Comparison of ENCODE assay signal across 8 cellular contexts in genomic region chr3:88149516-88150362, GRCh38. TPM values are rescaled to one million over a fixed set of nuclear protein-coding genes. Genes with fewer than 3 reads are reported as not detected.
A peak's percentile ranks its signal among the peaks of the same experiment; 100 is the strongest.
DNase-seq lines count a peak whose midpoint lies in the region; ATAC-seq and TF ChIP-seq lines count a peak whose summit lies in the region.

TSS of gene C3orf38 (plus strand) at chr3:88149959. CDS start at chr3:88150053, 94 bp downstream.

- H4K20me1 ChIP-seq in GM23248 (ENCODE audit: insufficient read depth): no peaks in the 10 kb centered on the region
- no peaks in the 10 kb centered on the region for H4K20me1 ChIP-seq in Karpas-422 (ENCODE audit: insufficient read depth, low read depth, low read length)
- no peaks in the 10 kb centered on the region for H4K20me1 ChIP-seq in fibroblast of lung (ENCODE audit: control insufficient read depth, extremely low read depth, insufficient read depth, low read length)

- no peaks in the 10 kb centered on the region for H3K27me3 Mint-ChIP-seq in naive thymus-derived CD4-positive, alpha-beta T cell
- no peaks in the 10 kb centered on the region for H3K27me3 Mint-ChIP-seq in stimulated activated memory B cell treated with anti-CD40 and anti-IgM and Interleukin-4, amounts not matched to agents 10 μg/mL and 1 μg/mL and 100 μg/mL, for 72 hours

- H3K4me1 ChIP-seq in GM23248 (ENCODE audit: insufficient read depth): peaks cover 13% of the 10 kb centered on the region
- peaks cover 41% of the 10 kb centered on the region for H3K4me1 ChIP-seq in Karpas-422 (ENCODE audit: low read length)
- peaks cover 2% of the 10 kb centered on the region for H3K4me1 ChIP-seq in fibroblast of lung (ENCODE audit: control insufficient read depth, extremely low read depth, insufficient read depth, low read length)
- H3K4me1 ChIP-seq in naive thymus-derived CD4-positive, alpha-beta T cell (ENCODE audit: control insufficient read depth in 2 of 2, insufficient read depth in 2 of 2, low read length in 2 of 2): peaks cover 13 to 17% of the 10 kb centered on the region in 2 donors

- H3K9me3 ChIP-seq in GM23248 (ENCODE audit: low read depth) (no peaks in the 10 kb centered on the region), Karpas-422 (ENCODE audit: low read length) (no peaks in the 10 kb centered on the region), fibroblast of lung (ENCODE audit: control insufficient read depth, insufficient read depth, low read depth, low read length) (no peaks in the 10 kb centered on the region)
- H3K9me3 ChIP-seq in naive thymus-derived CD4-positive, alpha-beta T cell (ENCODE audit: control insufficient read depth in 2 of 3, low read length in 3 of 3): no peaks in the 10 kb centered on the region

- H3K4me1 Mint-ChIP-seq in naive thymus-derived CD4-positive, alpha-beta T cell: peaks cover 16 to 46% (median 43%) of the 10 kb centered on the region in 7 donors
- peaks cover 41% of the 10 kb centered on the region for H3K4me1 Mint-ChIP-seq in stimulated activated memory B cell treated with anti-CD40 and anti-IgM and Interleukin-4, amounts not matched to agents 10 μg/mL and 1 μg/mL and 100 μg/mL, for 72 hours

- intact Hi-C loops in naive thymus-derived CD4-positive, alpha-beta T cell (cut with micrococcal nuclease): loop anchor here (1.0 to 10.0 kb wide), 6 partner anchors 37 to 923 kb away; partner anchors contain the start of genes CGGBP1 (in 2 of the 2), CHMP2B (in 2 of the 2) and ZNF654 (in 2 of the 2)

- DNase-seq in Daoy (ENCODE audit: low read depth): peak; percentile 86
- DNase-seq in GM23248: peak; percentile 97
- peak; percentile 96 for DNase-seq in Karpas-422
- peak; percentile 94 for DNase-seq in RPMI7951 (ENCODE audit: low read depth)
- peak; percentile 60 to 65 for DNase-seq in activated T-helper 1 cell treated with anti-CD3 and anti-CD28 coated beads, Interleukin-2, amount 50 U/mL, for 16 hours (ENCODE audit: low read depth in 1 of 2, low spot score in 1 of 2)
- DNase-seq in fibroblast of lung (ENCODE audit: low read depth in 2 of 2): peak; percentile 93 to 95
- DNase-seq in naive thymus-derived CD4-positive, alpha-beta T cell: peak; percentile 74 to 88 (median 85)

- POLR2A ChIA-PET in naive thymus-derived CD4-positive, alpha-beta T cell (lab: Charles Lee): interaction anchor here (0.7 to 4.4 kb wide), 16 partner anchors 13 to 926 kb away, joined by 3 to 72 read pairs (median 4); partner anchors contain the start of genes CGGBP1, CHMP2B and ZNF654

- peak within 1 kb of the TSS; percentile 93 to 99 (median 98) for H3K4me3 Mint-ChIP-seq in naive thymus-derived CD4-positive, alpha-beta T cell
- H3K4me3 Mint-ChIP-seq in stimulated activated memory B cell treated with anti-CD40 and anti-IgM and Interleukin-4, amounts not matched to agents 10 μg/mL and 1 μg/mL and 100 μg/mL, for 72 hours: peak within 1 kb of the TSS; percentile 98

- peak within 1 kb of the TSS; percentile 97 to 99 (median 99) for H3K27ac Mint-ChIP-seq in naive thymus-derived CD4-positive, alpha-beta T cell
- H3K27ac Mint-ChIP-seq in stimulated activated memory B cell treated with anti-CD40 and anti-IgM and Interleukin-4, amounts not matched to agents 10 μg/mL and 1 μg/mL and 100 μg/mL, for 72 hours: peak within 1 kb of the TSS; percentile 95

- H3K9me3 Mint-ChIP-seq in naive thymus-derived CD4-positive, alpha-beta T cell: no peaks in the 10 kb centered on the region
- H3K9me3 Mint-ChIP-seq in stimulated activated memory B cell treated with anti-CD40 and anti-IgM and Interleukin-4, amounts not matched to agents 10 μg/mL and 1 μg/mL and 100 μg/mL, for 72 hours: no peaks in the 10 kb centered on the region

- H3K36me3 ChIP-seq in GM23248 (ENCODE audit: low read depth): peaks cover 7% of the 10 kb centered on the region; the same call in 1 of the 2 replicates
- H3K36me3 ChIP-seq in Karpas-422 (ENCODE audit: insufficient read depth, low read length): peaks cover 8% of the 10 kb centered on the region; the same call in 1 of the 2 replicates
- H3K36me3 ChIP-seq in fibroblast of lung (ENCODE audit: control insufficient read depth, insufficient read depth, low read length): no peaks in the 10 kb centered on the region
- H3K36me3 ChIP-seq in naive thymus-derived CD4-positive, alpha-beta T cell (ENCODE audit: control insufficient read depth in 2 of 3, insufficient read depth in 3 of 3, low read length in 3 of 3): peaks cover 0 to 10% (median 0%) of the 10 kb centered on the region in 3 experiments

- H3K9me2 ChIP-seq in GM23248 (ENCODE audit: insufficient read depth) (no peaks in the 10 kb centered on the region), Karpas-422 (replicated peaks; ENCODE audit: insufficient read depth, low read length) (no peaks in the 10 kb centered on the region)

- WGBS in GM23248 (ENCODE audit: low coverage in 1 of 2, low lambda C conversion rate in 2 of 2, missing lambda C conversion rate in 2 of 2), 2 experiments: 1 to 2% methylated on average over 53 to 57 of the region's 57 CpGs

- ATAC-seq in naive thymus-derived CD4-positive, alpha-beta T cell: peak; percentile 96
- ATAC-seq in stimulated activated memory B cell treated with anti-CD40 and anti-IgM and Interleukin-4, amounts not matched to agents 10 μg/mL and 1 μg/mL and 100 μg/mL, for 72 hours: peak; percentile 94

- CTCF ChIA-PET in naive thymus-derived CD4-positive, alpha-beta T cell (lab: Charles Lee): interaction anchor here (0.5 kb wide), 1 partner anchor 12 kb away, joined by 3 read pairs; no protein-coding TSS in a partner anchor

- no peaks in the 10 kb centered on the region for H3K27me3 ChIP-seq in GM23248 (replicated peaks; ENCODE audit: insufficient read depth)
- H3K27me3 ChIP-seq in Karpas-422 (ENCODE audit: low read length): no peaks in the 10 kb centered on the region
- H3K27me3 ChIP-seq in fibroblast of lung (ENCODE audit: control insufficient read depth, insufficient read depth, low read length): no peaks in the 10 kb centered on the region
- no peaks in the 10 kb centered on the region for H3K27me3 ChIP-seq in naive thymus-derived CD4-positive, alpha-beta T cell (ENCODE audit: control insufficient read depth in 2 of 2, insufficient read depth in 2 of 2, low read length in 2 of 2)

- H3K4me2 ChIP-seq in GM23248 (ENCODE audit: unreplicated experiment) (peak within 1 kb of the TSS; percentile 100), Karpas-422 (ENCODE audit: low read depth, low read length, poor library complexity, severe bottlenecking) (peak within 1 kb of the TSS; percentile 80), fibroblast of lung (ENCODE audit: extremely low read depth, insufficient read depth, low read length) (peak within 1 kb of the TSS; percentile 93)

- peaks cover 0 to 5% (median 4%) of the 10 kb centered on the region in 5 donors for H3K36me3 Mint-ChIP-seq in naive thymus-derived CD4-positive, alpha-beta T cell
- peaks cover 11% of the 10 kb centered on the region for H3K36me3 Mint-ChIP-seq in stimulated activated memory B cell treated with anti-CD40 and anti-IgM and Interleukin-4, amounts not matched to agents 10 μg/mL and 1 μg/mL and 100 μg/mL, for 72 hours

- H2AFZ ChIP-seq in GM23248 (peak within 1 kb of the TSS; percentile 97), Karpas-422 (ENCODE audit: low read length) (peak within 1 kb of the TSS; percentile 92), fibroblast of lung (ENCODE audit: low read length) (peak within 1 kb of the TSS; percentile 100)

- peak within 1 kb of the TSS; percentile 96 for H3K9ac ChIP-seq in GM23248
- peak within 1 kb of the TSS; percentile 97 for H3K9ac ChIP-seq in Karpas-422 (ENCODE audit: low read length)
- H3K9ac ChIP-seq in fibroblast of lung (ENCODE audit: insufficient read depth, low read length): peak within 1 kb of the TSS; percentile 96

- H3K27ac ChIP-seq in GM23248 (peak within 1 kb of the TSS; percentile 86), Karpas-422 (ENCODE audit: low read length) (peak within 1 kb of the TSS; percentile 85), fibroblast of lung (ENCODE audit: insufficient read depth, low read length) (peak within 1 kb of the TSS; percentile 94)
- peak within 1 kb of the TSS; percentile 94 for H3K27ac ChIP-seq in naive thymus-derived CD4-positive, alpha-beta T cell (ENCODE audit: low read depth, low read length)

- no peak for TF ChIP-seq CTCF in fibroblast of lung (conservative IDR thresholded peaks at IDR 0.05 in 1 of 2, IDR thresholded peaks at IDR 0.05 in 1 of 2; ENCODE audit: low read depth in 1 of 2, low read length in 2 of 2)

- in situ Hi-C loops in GM23248 (cut with MboI): no loop called here

- peaks cover 15% of the 10 kb centered on the region; the same call in 1 of the 2 replicates for H3F3A ChIP-seq in GM23248 (ENCODE audit: insufficient read depth)

- H3K4me3 ChIP-seq in GM23248: peak within 1 kb of the TSS; percentile 99
- H3K4me3 ChIP-seq in Karpas-422 (ENCODE audit: low read length): peak within 1 kb of the TSS; percentile 96
- peak within 1 kb of the TSS; percentile 84 to 97 (median 90) for H3K4me3 ChIP-seq in fibroblast of lung (replicated peaks in 1 of 4; ENCODE audit: control extremely low read depth in 1 of 4, insufficient read depth in 1 of 4, low read depth in 3 of 4, low read length in 4 of 4)
- peak within 1 kb of the TSS; percentile 88 for H3K4me3 ChIP-seq in naive thymus-derived CD4-positive, alpha-beta T cell (ENCODE audit: low read length)

- H3K79me2 ChIP-seq in GM23248 (ENCODE audit: insufficient read depth) (peaks cover 65% of the 10 kb centered on the region), Karpas-422 (ENCODE audit: low read length) (peaks cover 94% of the 10 kb centered on the region), fibroblast of lung (ENCODE audit: control insufficient read depth, insufficient read depth, low read length) (peaks cover 35% of the 10 kb centered on the region)

RNA-seq across cellular contexts. Expression of gene C3orf38, which starts in this region (rescaled TPM):
- 13.8 and 17.1 TPM in 2 replicates for total RNA-seq in Daoy (2014; rRNA removed; shearing (Covaris generic))
- 21.6 and 26.8 TPM in 2 replicates for total RNA-seq in GM23248 (2014; rRNA removed; shearing (Covaris generic))
- 24.9 and 25.3 TPM in 2 replicates for polyA plus RNA-seq in GM23248 (2016; fragmentation: Nextera tagmentation; extraction: Ambion mirVana)
- 31.6 and 38.8 TPM in 2 replicates for total RNA-seq in Karpas-422 (2014; rRNA removed; shearing (Covaris generic); ENCODE audit: low replicate concordance)
- total RNA-seq in RPMI7951 (2014; rRNA removed; shearing (Covaris generic)): 25.6 and 29.9 TPM in 2 replicates
- 26.4 and 27.2 TPM in 2 replicates for total RNA-seq in fibroblast of lung
- 20.5 and 24.5 TPM in 2 replicates for polyA plus RNA-seq in fibroblast of lung
- polyA plus RNA-seq in fibroblast of lung (2012): 15.4 and 18.4 TPM in 2 replicates
- polyA minus RNA-seq in fibroblast of lung (ENCODE audit: low replicate concordance): 5.6 and 8.7 TPM in 2 replicates
- 10 to 100 TPM; 28.9 to 40.2 (median 34.7) TPM for total RNA-seq in naive thymus-derived CD4-positive, alpha-beta T cell
- 10 to 100 TPM; 19.4 to 21.9 TPM for polyA plus RNA-seq in naive thymus-derived CD4-positive, alpha-beta T cell

Comparison
In these comparisons a context has a peak if more than half of its experiments do, and no peak if none do; other contexts are left out.
1. Peak in every context shown above with its lines: DNase-seq, ATAC-seq, H3K4me3 ChIP-seq and H3K27ac ChIP-seq.